ENCODE assay signal across 23 cellular contexts in the genomic region with DNA sequence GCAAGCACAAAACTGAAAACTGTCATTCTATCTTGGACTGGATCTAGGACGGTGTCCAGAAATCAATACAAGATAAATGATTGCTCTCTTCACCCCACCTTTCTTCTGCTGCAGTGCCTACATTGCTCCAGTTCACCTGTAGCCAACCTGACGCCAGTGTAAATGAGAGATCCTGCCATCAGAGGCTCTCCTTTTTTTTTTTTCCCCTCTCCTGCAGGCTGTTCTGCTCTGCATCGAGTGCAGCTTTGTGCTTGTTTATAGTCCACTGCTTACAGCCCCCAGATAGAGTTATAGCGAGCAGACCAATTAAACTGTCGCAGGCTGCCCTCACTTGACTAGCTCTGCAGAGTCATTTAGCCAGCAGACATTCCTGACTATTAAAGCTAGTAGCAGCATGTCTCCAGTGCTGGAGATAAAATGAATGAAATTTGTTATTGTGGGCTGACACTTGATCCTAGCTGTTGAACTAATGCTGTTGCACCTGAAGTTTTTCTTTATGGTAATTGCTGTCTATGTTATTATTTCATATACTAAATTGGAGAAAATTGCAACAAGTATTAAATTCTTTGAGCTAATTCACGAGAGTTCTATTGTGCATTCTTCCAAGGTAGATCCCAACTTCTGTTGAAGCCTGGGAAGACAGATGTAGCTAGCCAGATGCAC.
DNase-seq lines count a peak whose midpoint lies in the region; ATAC-seq and TF ChIP-seq lines count a peak whose summit lies in the region.
"Had no signal": no experiment of that assay in that cellular context is flagged by ENCODE, and none has a peak within 500 bp of the region (broad histone marks: within the 10 kb centered on the region; RNA-seq: fewer than 3 reads in every experiment).

No MANE protein-coding gene starts in this region.

- intact Hi-C loops in sigmoid colon (cut with DNase I) = no loop called here

- no peak overlapping the region for H3K27ac ChIP-seq in sigmoid colon
- H3K27ac ChIP-seq: A549; adrenal gland; BLaER1 treated with 17β-estradiol and CSF1 and Interleukin-3, amounts not matched to agents 10 nM and 100 nM; esophagus muscularis mucosa had no signal

- no peak for TF ChIP-seq CTCF in progenitor cell of endocrine pancreas (IDR thresholded peaks at IDR 0.05; ENCODE audit: unreplicated experiment)
- TF ChIP-seq CTCF in sigmoid colon (IDR thresholded peaks at IDR 0.05) = no peak

- peaks cover 28% of the 10 kb centered on the region for H3K4me1 Mint-ChIP-seq in progenitor cell of endocrine pancreas (ENCODE audit: low read depth)
- H3K4me1 Mint-ChIP-seq in stimulated activated effector memory CD8-positive, alpha-beta T cell treated with anti-CD3 and anti-CD28 coated beads, Interleukin-12 subunit alpha, Interleukin-12 subunit beta, amount 100 ng/mL, for 72 hours = peaks cover 5% of the 10 kb centered on the region
- H3K4me1 Mint-ChIP-seq: immature natural killer cell; stimulated activated naive B cell treated with anti-CD40 and anti-IgM and Interleukin-4, amounts not matched to agents 10 μg/mL and 1 μg/mL and 100 μg/mL, for 72 hours had no signal

- ATAC-seq in SK-N-SH treated with all-trans-retinoic acid at 6 μM for 48 hours (peak; percentile 31; the same call in 2 of the 3 replicates), GM19455 (IDR thresholded peaks at IDR 0.05; ENCODE audit: unreplicated experiment) (no peak)
- ATAC-seq in stimulated activated effector memory CD8-positive, alpha-beta T cell treated with anti-CD3 and anti-CD28 coated beads, Interleukin-12 subunit alpha, Interleukin-12 subunit beta, amount 100 ng/mL, for 72 hours = no peak
- ATAC-seq: A549; natural killer cell; Panc1; stimulated activated naive B cell treated with anti-CD40 and anti-IgM and Interleukin-4, amounts not matched to agents 10 μg/mL and 1 μg/mL and 100 μg/mL, for 72 hours had no signal

- H3K4me3 ChIP-seq in sigmoid colon = no peak overlapping the region
- H3K4me3 ChIP-seq: A549; adrenal gland; BLaER1 treated with 17β-estradiol and CSF1 and Interleukin-3, amounts not matched to agents 10 nM and 100 nM; esophagus muscularis mucosa had no signal

- H3K4me1 ChIP-seq in sigmoid colon = peaks cover 0 to 6% (median 3%) of the 10 kb centered on the region in 4 donors
- H3K4me1 ChIP-seq: A549; BLaER1 treated with 17β-estradiol and CSF1 and Interleukin-3, amounts not matched to agents 10 nM and 100 nM; esophagus muscularis mucosa had no signal

- H3K4me3 Mint-ChIP-seq in progenitor cell of endocrine pancreas (ENCODE audit: low read depth) = peak overlapping the region; percentile 9
- no peak overlapping the region for H3K4me3 Mint-ChIP-seq in stimulated activated effector memory CD8-positive, alpha-beta T cell treated with anti-CD3 and anti-CD28 coated beads, Interleukin-12 subunit alpha, Interleukin-12 subunit beta, amount 100 ng/mL, for 72 hours
- H3K4me3 Mint-ChIP-seq: central memory CD8-positive, alpha-beta T cell; immature natural killer cell; natural killer cell; stimulated activated naive B cell treated with anti-CD40 and anti-IgM and Interleukin-4, amounts not matched to agents 10 μg/mL and 1 μg/mL and 100 μg/mL, for 72 hours had no signal

- no peaks in the 10 kb centered on the region for H3K9me3 ChIP-seq in sigmoid colon
- H3K9me3 ChIP-seq: A549; adrenal gland; BLaER1 treated with 17β-estradiol and CSF1 and Interleukin-3, amounts not matched to agents 10 nM and 100 nM; esophagus muscularis mucosa had no signal

- H3K9me3 Mint-ChIP-seq in progenitor cell of endocrine pancreas (ENCODE audit: low read depth) = no peaks in the 10 kb centered on the region
- no peaks in the 10 kb centered on the region for H3K9me3 Mint-ChIP-seq in stimulated activated effector memory CD8-positive, alpha-beta T cell treated with anti-CD3 and anti-CD28 coated beads, Interleukin-12 subunit alpha, Interleukin-12 subunit beta, amount 100 ng/mL, for 72 hours
- H3K9me3 Mint-ChIP-seq: central memory CD8-positive, alpha-beta T cell; immature natural killer cell; natural killer cell; stimulated activated naive B cell treated with anti-CD40 and anti-IgM and Interleukin-4, amounts not matched to agents 10 μg/mL and 1 μg/mL and 100 μg/mL, for 72 hours had no signal

- TF ChIP-seq POLR2A in sigmoid colon (IDR thresholded peaks at IDR 0.05) = no peak

- H3K36me3 ChIP-seq in sigmoid colon = no peaks in the 10 kb centered on the region
- H3K36me3 ChIP-seq: adrenal gland, esophagus muscularis mucosa had no signal

- H3K36me3 Mint-ChIP-seq in progenitor cell of endocrine pancreas (ENCODE audit: insufficient read depth) = peaks cover 3% of the 10 kb centered on the region
- no peaks in the 10 kb centered on the region for H3K36me3 Mint-ChIP-seq in stimulated activated effector memory CD8-positive, alpha-beta T cell treated with anti-CD3 and anti-CD28 coated beads, Interleukin-12 subunit alpha, Interleukin-12 subunit beta, amount 100 ng/mL, for 72 hours
- H3K36me3 Mint-ChIP-seq: natural killer cell had no signal

- H3K27ac Mint-ChIP-seq in progenitor cell of endocrine pancreas = peak overlapping the region; percentile 76
- H3K27ac Mint-ChIP-seq in stimulated activated effector memory CD8-positive, alpha-beta T cell treated with anti-CD3 and anti-CD28 coated beads, Interleukin-12 subunit alpha, Interleukin-12 subunit beta, amount 100 ng/mL, for 72 hours = no peak overlapping the region
- H3K27ac Mint-ChIP-seq: stimulated activated naive B cell treated with anti-CD40 and anti-IgM and Interleukin-4, amounts not matched to agents 10 μg/mL and 1 μg/mL and 100 μg/mL, for 72 hours had no signal

- H3K27me3 ChIP-seq in sigmoid colon = no peaks in the 10 kb centered on the region
- H3K27me3 ChIP-seq: adrenal gland; BLaER1 treated with 17β-estradiol and CSF1 and Interleukin-3, amounts not matched to agents 10 nM and 100 nM; esophagus muscularis mucosa had no signal

- WGBS in sigmoid colon, 2 donors = 88 to 91% methylated on average over 6 of the region's 6 CpGs

- H3K27me3 Mint-ChIP-seq in progenitor cell of endocrine pancreas = peaks cover 2% of the 10 kb centered on the region
- H3K27me3 Mint-ChIP-seq: central memory CD8-positive, alpha-beta T cell; stimulated activated naive B cell treated with anti-CD40 and anti-IgM and Interleukin-4, amounts not matched to agents 10 μg/mL and 1 μg/mL and 100 μg/mL, for 72 hours had no signal

- TF ChIP-seq EP300 in sigmoid colon (IDR thresholded peaks at IDR 0.05) = no peak

- DNase-seq in NCI-H2107 treated with DMSO at 0.1 percent for 48 hours (lab: John Stamatoyannopoulos, UW; ENCODE audit: unreplicated experiment) (peak; percentile 9), NCI-H2107 (lab: John Stamatoyannopoulos, UW) (no peak), NCI-H1105 treated with DMSO at 0.1 percent for 48 hours (lab: John Stamatoyannopoulos, UW) (peak; percentile 99), progenitor cell of endocrine pancreas (ENCODE audit: low spot score, unreplicated experiment) (no peak), sigmoid colon (no peak)
- DNase-seq in stimulated activated effector memory CD8-positive, alpha-beta T cell treated with anti-CD3 and anti-CD28 coated beads, Interleukin-12 subunit alpha, Interleukin-12 subunit beta, amount 100 ng/mL, for 72 hours (ENCODE audit: low spot score in 2 of 2) = no peak
- DNase-seq: activated CD4-positive, CD25-positive, alpha-beta regulatory T cell treated with anti-CD3 and anti-CD28 coated beads, Interleukin-2, amount 50 U/mL, for 72 hours; adrenal gland; DMS53; glutamatergic neuron; immature natural killer cell; mammary epithelial cell; natural killer cell; NCI-H2029 treated with DMSO at 0.1 percent for 48 hours; NCI-H82; stimulated activated naive B cell treated with anti-CD40 and anti-IgM and Interleukin-4, amounts not matched to agents 10 μg/mL and 1 μg/mL and 100 μg/mL, for 72 hours had no signal

TF ChIP-seq in SK-N-SH treated with all-trans-retinoic acid at 6 μM for 48 hours, 23 proteins besides CTCF, POLR2A, EP300 and RAD21:
- TF ChIP-seq, protein P1, sequence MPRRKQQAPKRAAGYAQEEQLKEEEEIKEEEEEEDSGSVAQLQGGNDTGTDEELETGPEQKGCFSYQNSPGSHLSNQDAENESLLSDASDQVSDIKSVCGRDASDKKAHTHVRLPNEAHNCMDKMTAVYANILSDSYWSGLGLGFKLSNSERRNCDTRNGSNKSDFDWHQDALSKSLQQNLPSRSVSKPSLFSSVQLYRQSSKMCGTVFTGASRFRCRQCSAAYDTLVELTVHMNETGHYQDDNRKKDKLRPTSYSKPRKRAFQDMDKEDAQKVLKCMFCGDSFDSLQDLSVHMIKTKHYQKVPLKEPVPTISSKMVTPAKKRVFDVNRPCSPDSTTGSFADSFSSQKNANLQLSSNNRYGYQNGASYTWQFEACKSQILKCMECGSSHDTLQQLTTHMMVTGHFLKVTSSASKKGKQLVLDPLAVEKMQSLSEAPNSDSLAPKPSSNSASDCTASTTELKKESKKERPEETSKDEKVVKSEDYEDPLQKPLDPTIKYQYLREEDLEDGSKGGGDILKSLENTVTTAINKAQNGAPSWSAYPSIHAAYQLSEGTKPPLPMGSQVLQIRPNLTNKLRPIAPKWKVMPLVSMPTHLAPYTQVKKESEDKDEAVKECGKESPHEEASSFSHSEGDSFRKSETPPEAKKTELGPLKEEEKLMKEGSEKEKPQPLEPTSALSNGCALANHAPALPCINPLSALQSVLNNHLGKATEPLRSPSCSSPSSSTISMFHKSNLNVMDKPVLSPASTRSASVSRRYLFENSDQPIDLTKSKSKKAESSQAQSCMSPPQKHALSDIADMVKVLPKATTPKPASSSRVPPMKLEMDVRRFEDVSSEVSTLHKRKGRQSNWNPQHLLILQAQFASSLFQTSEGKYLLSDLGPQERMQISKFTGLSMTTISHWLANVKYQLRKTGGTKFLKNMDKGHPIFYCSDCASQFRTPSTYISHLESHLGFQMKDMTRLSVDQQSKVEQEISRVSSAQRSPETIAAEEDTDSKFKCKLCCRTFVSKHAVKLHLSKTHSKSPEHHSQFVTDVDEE (CRISPR knock-in tag; IDR thresholded peaks at IDR 0.05) = no peak

Comparison
In these comparisons a context has a peak if more than half of its experiments do, and no peak if none do; other contexts are left out.
1. DNase-seq: peak in NCI-H2107 treated with DMSO at 0.1 percent for 48 hours (single experiment) and NCI-H1105 treated with DMSO at 0.1 percent for 48 hours (single experiment); none in NCI-H2107 (single experiment), progenitor cell of endocrine pancreas (single experiment), stimulated activated effector memory CD8-positive, alpha-beta T cell treated with anti-CD3 and anti-CD28 coated beads, Interleukin-12 subunit alpha, Interleukin-12 subunit beta, amount 100 ng/mL, for 72 hours (0 of 2) and sigmoid colon (single experiment).